ENCODE assay signal across 19 cellular contexts in genomic region chr10:22833781-22834180, GRCh38.
"Had no signal": no experiment of that assay in that cellular context is flagged by ENCODE, and none has a peak within 500 bp of the region (broad histone marks: within the 10 kb centered on the region; RNA-seq: fewer than 3 reads in every experiment).

No MANE protein-coding gene starts in this region.

- H3K4me1 ChIP-seq: adrenal gland, gastrocnemius medialis, heart right ventricle had no signal

- H3K4me3 ChIP-seq: adrenal gland, gastrocnemius medialis, heart right ventricle had no signal

- H3K36me3 ChIP-seq: adrenal gland, gastrocnemius medialis, heart right ventricle had no signal

- H3K9me3 Mint-ChIP-seq: activated CD8-positive, alpha-beta T cell treated with anti-CD3 and anti-CD28 coated beads for 36 hours; activated naive CD4-positive, alpha-beta T cell treated with anti-CD3 and anti-CD28 coated beads, Interleukin-2, amount 50 U/mL, for 24 hours had no signal

- H3K4me3 Mint-ChIP-seq: activated CD8-positive, alpha-beta T cell treated with anti-CD3 and anti-CD28 coated beads for 36 hours; activated naive CD4-positive, alpha-beta T cell treated with anti-CD3 and anti-CD28 coated beads, Interleukin-2, amount 50 U/mL, for 24 hours; naive thymus-derived CD8-positive, alpha-beta T cell; stimulated activated memory B cell treated with anti-CD40 and anti-IgM and Interleukin-4, amounts not matched to agents 10 μg/mL and 1 μg/mL and 100 μg/mL, for 72 hours; WTC11 had no signal

- DNase-seq: activated CD4-positive, alpha-beta T cell treated with anti-CD3 and anti-CD28 coated beads for 48 hours; activated CD8-positive, alpha-beta T cell treated with anti-CD3 and anti-CD28 coated beads for 36 hours; activated effector memory CD4-positive, alpha-beta T cell treated with anti-CD3 and anti-CD28 coated beads, Interleukin-2, amount 50 U/mL, for 16 hours; activated T-cell treated with anti-CD3 and anti-CD28 coated beads, Interleukin-2, amount 50 U/mL, for 48 hours; adrenal gland; central memory CD4-positive, alpha-beta T cell; cortex of kidney; gastrocnemius medialis; heart right ventricle; naive thymus-derived CD8-positive, alpha-beta T cell; posterior cingulate gyrus; retina; stimulated activated CD4-positive, alpha-beta T cell treated with anti-CD3 and anti-CD28 coated beads, Interleukin-2, amount 100 ng/mL, for 48 hours; SW 1271; trophoblast cell had no signal

- H3K27me3 Mint-ChIP-seq: activated CD8-positive, alpha-beta T cell treated with anti-CD3 and anti-CD28 coated beads for 36 hours; activated naive CD4-positive, alpha-beta T cell treated with anti-CD3 and anti-CD28 coated beads, Interleukin-2, amount 50 U/mL, for 24 hours; naive thymus-derived CD8-positive, alpha-beta T cell; stimulated activated memory B cell treated with anti-CD40 and anti-IgM and Interleukin-4, amounts not matched to agents 10 μg/mL and 1 μg/mL and 100 μg/mL, for 72 hours had no signal

- H3K27ac Mint-ChIP-seq: activated CD8-positive, alpha-beta T cell treated with anti-CD3 and anti-CD28 coated beads for 36 hours; naive thymus-derived CD8-positive, alpha-beta T cell; stimulated activated memory B cell treated with anti-CD40 and anti-IgM and Interleukin-4, amounts not matched to agents 10 μg/mL and 1 μg/mL and 100 μg/mL, for 72 hours; WTC11 had no signal

- H3K36me3 Mint-ChIP-seq: activated naive CD4-positive, alpha-beta T cell treated with anti-CD3 and anti-CD28 coated beads, Interleukin-2, amount 50 U/mL, for 24 hours; stimulated activated memory B cell treated with anti-CD40 and anti-IgM and Interleukin-4, amounts not matched to agents 10 μg/mL and 1 μg/mL and 100 μg/mL, for 72 hours; WTC11 had no signal

- H3K27me3 ChIP-seq: adrenal gland, gastrocnemius medialis, heart right ventricle had no signal

- H3K9me3 ChIP-seq: adrenal gland, gastrocnemius medialis, heart right ventricle had no signal

- ATAC-seq: activated CD8-positive, alpha-beta T cell treated with anti-CD3 and anti-CD28 coated beads for 36 hours; gastrocnemius medialis; heart right ventricle; naive thymus-derived CD8-positive, alpha-beta T cell; stimulated activated memory B cell treated with anti-CD40 and anti-IgM and Interleukin-4, amounts not matched to agents 10 μg/mL and 1 μg/mL and 100 μg/mL, for 72 hours; WTC11 had no signal

- FAIRE-seq: TTC549 had no signal

- H3K27ac ChIP-seq: adrenal gland, gastrocnemius medialis, heart right ventricle had no signal
